ENCODE assay signal across 8 cellular contexts in genomic region chr14:65100905-65101541, GRCh38. TPM values are rescaled to one million over a fixed set of nuclear protein-coding genes. Genes with fewer than 3 reads are reported as not detected.
A peak's percentile ranks its signal among the peaks of the same experiment; 100 is the strongest.
DNase-seq lines count a peak whose midpoint lies in the region; ATAC-seq and TF ChIP-seq lines count a peak whose summit lies in the region.

No MANE protein-coding gene starts in this region.

- no peaks in the 10 kb centered on the region for H3K27me3 ChIP-seq in GM23248 (replicated peaks; ENCODE audit: insufficient read depth)
- no peaks in the 10 kb centered on the region for H3K27me3 ChIP-seq in sigmoid colon

- peak overlapping the region; percentile 57 for H2AFZ ChIP-seq in GM23248

- peaks cover 63% of the 10 kb centered on the region for H3K79me2 ChIP-seq in GM23248 (ENCODE audit: insufficient read depth)

- H3K9me3 Mint-ChIP-seq in T-cell, result no peaks in the 10 kb centered on the region

- no peaks in the 10 kb centered on the region for H4K20me1 ChIP-seq in GM23248 (ENCODE audit: insufficient read depth)

- in situ Hi-C loops in GM23248 (cut with MboI), result no loop called here

- H3K27ac ChIP-seq in GM23248, result peak overlapping the region; percentile 29; the same call in 1 of the 2 replicates
- H3K27ac ChIP-seq in sigmoid colon, result peak overlapping the region; percentile 86 to 96 (median 90)

- intact Hi-C loops in sigmoid colon (cut with DNase I), result loop anchor here (5.0 to 10.0 kb wide), 2 partner anchors 186 to 311 kb away; partner anchors contain the start of genes CHURC1 and FUT8

- peaks cover 53 to 56% (median 54%) of the 10 kb centered on the region in 3 donors for H3K4me1 Mint-ChIP-seq in T-cell

- TF ChIP-seq EP300 in sigmoid colon (IDR thresholded peaks at IDR 0.05), result no peak

- H3F3A ChIP-seq in GM23248 (ENCODE audit: insufficient read depth), result peaks cover 17% of the 10 kb centered on the region

- 11 to 15% methylated on average over 6 of the region's 6 CpGs for WGBS in GM23248 (ENCODE audit: low coverage in 1 of 2, low lambda C conversion rate in 2 of 2, missing lambda C conversion rate in 2 of 2), 2 experiments
- WGBS in sigmoid colon, 2 donors, result 21 to 41% methylated on average over 6 of the region's 6 CpGs

- H3K4me3 Mint-ChIP-seq in T-cell, result peak overlapping the region; percentile 85 to 98 (median 89)

- H3K4me2 ChIP-seq in GM23248 (ENCODE audit: unreplicated experiment), result peak overlapping the region; percentile 92

- TF ChIP-seq CTCF in fibroblast of pulmonary artery (IDR thresholded peaks at IDR 0.05; ENCODE audit: low read length, missing control alignments) (no peak), sigmoid colon (IDR thresholded peaks at IDR 0.05) (no peak)

- H3K36me3 ChIP-seq in GM23248 (ENCODE audit: low read depth) (peaks cover 10% of the 10 kb centered on the region; the same call in 1 of the 2 replicates), sigmoid colon (no peaks in the 10 kb centered on the region)

- peaks cover 19% of the 10 kb centered on the region for H3K36me3 Mint-ChIP-seq in T-cell

- POLR2A ChIA-PET in T-cell (lab: Charles Lee), result interaction anchor here in 1 of 2 donors (0.6 kb wide), 1 partner anchor 12 kb away, joined by 3 read pairs; no protein-coding TSS in a partner anchor

- H3K9ac ChIP-seq in GM23248, result peak overlapping the region; percentile 94

- H3K4me3 ChIP-seq in GM23248 (peak overlapping the region; percentile 86), fibroblast of pulmonary artery (replicated peaks; ENCODE audit: low read depth, low read length) (peak overlapping the region; percentile 87), sigmoid colon (peak overlapping the region; percentile 68 to 95 (median 94))

- H3K4me1 ChIP-seq in GM23248 (ENCODE audit: insufficient read depth) (peaks cover 33% of the 10 kb centered on the region), sigmoid colon (peaks cover 0 to 63% (median 54%) of the 10 kb centered on the region in 4 donors)

- ATAC-seq in T-cell (replicated peaks in 1 of 4) (no peak), HG03159 (IDR thresholded peaks at IDR 0.05; ENCODE audit: unreplicated experiment) (no peak), GM19397 (IDR thresholded peaks at IDR 0.05; ENCODE audit: unreplicated experiment) (no peak)

- CTCF ChIA-PET in T-cell (lab: Charles Lee), result no interaction called here

- DNase-seq in GM23248 (peak; percentile 47), T-cell (peak in 1 of 34 experiments; percentile 5), fibroblast of pulmonary artery (ENCODE audit: low read depth) (peak; percentile 12), sigmoid colon (no peak), iPS-NIHi7 (ENCODE audit: extremely low spot score) (no peak), KG1 (lab: John Stamatoyannopoulos, UW) (no peak)

- no peaks in the 10 kb centered on the region for H3K9me2 ChIP-seq in GM23248 (ENCODE audit: insufficient read depth)

- peak overlapping the region; percentile 93 to 96 for H3K27ac Mint-ChIP-seq in T-cell

- no peak for TF ChIP-seq POLR2A in sigmoid colon (IDR thresholded peaks at IDR 0.05)

- no peaks in the 10 kb centered on the region for H3K27me3 Mint-ChIP-seq in T-cell

- H3K9me3 ChIP-seq in GM23248 (ENCODE audit: low read depth) (no peaks in the 10 kb centered on the region), sigmoid colon (no peaks in the 10 kb centered on the region)

RNA-seq across cellular contexts. Expression of gene MAX, which starts 1.3 kb away (rescaled TPM):
- 41.1 and 44.5 TPM in 2 replicates for total RNA-seq in GM23248 (2014; rRNA removed; shearing (Covaris generic))
- polyA plus RNA-seq in GM23248 (2016; fragmentation: Nextera tagmentation; extraction: Ambion mirVana) (52.8 and 52.9 TPM in 2 replicates), sigmoid colon (100 to 1,000 TPM in 1 of 3 donors, 10 to 100 TPM in 2; 58.8 to 119 (median 93.7) TPM)
- total RNA-seq in T-cell (100 to 1,000 TPM; 174 to 216 (median 207) TPM), sigmoid colon (10 to 100 TPM; 61.6 to 71.7 (median 65.0) TPM)

Comparison
In these comparisons a context has a peak if more than half of its experiments do, and no peak if none do; other contexts are left out.
1. DNase-seq: peak in GM23248 (single experiment) and fibroblast of pulmonary artery (single experiment); none in sigmoid colon (single experiment), iPS-NIHi7 (single experiment) and KG1 (single experiment).
2. Peak in every context shown above with its lines, with median percentiles within 50 percentile points of each other: H3K4me3 ChIP-seq.